In the genomic region with DNA sequence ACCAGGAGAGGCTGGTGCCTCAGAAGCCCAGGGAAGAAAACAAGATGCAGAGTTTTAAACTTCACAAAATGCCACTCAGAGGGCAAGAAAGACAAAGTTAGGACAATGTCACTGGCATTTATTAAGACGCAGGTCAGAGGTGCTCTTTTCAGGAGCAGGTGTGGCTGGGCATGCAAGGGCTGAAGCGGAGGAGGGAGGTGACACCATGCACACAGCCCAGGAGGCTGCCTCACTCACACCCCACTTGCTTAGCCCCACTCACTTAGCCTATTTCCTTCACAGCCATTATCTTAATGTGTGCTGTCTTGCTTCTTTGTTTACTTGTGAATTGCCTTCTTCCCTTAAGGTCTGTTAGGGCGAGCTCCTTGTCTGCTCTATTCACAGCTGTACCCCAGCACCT, we compare ENCODE assay signal across 15 cellular contexts. TPM values are rescaled to one million over a fixed set of nuclear protein-coding genes. Genes with fewer than 3 reads are reported as not detected.
DNase-seq lines count a peak whose midpoint lies in the region; ATAC-seq and TF ChIP-seq lines count a peak whose summit lies in the region.
"Had no signal": no experiment of that assay in that cellular context is flagged by ENCODE, and none has a peak within 500 bp of the region (broad histone marks: within the 10 kb centered on the region; RNA-seq: fewer than 3 reads in every experiment).

No MANE protein-coding gene starts in this region.

- peaks cover 52% of the 10 kb centered on the region for H3K4me1 ChIP-seq in upper lobe of right lung

- peak overlapping the region; percentile 80 for H3K27ac Mint-ChIP-seq in activated naive CD8-positive, alpha-beta T cell treated with anti-CD3 and anti-CD28 coated beads, Interleukin-2, amount 10 ng/mL, durations not matched to agents 7 days and 5 days
- no peak overlapping the region for H3K27ac Mint-ChIP-seq in activated naive CD8-positive, alpha-beta T cell treated with anti-CD3 and anti-CD28 coated beads for 36 hours
- H3K27ac Mint-ChIP-seq: activated B cell treated with CpG ODN at 0.5 μM for 24 hours had no signal

- no peaks in the 10 kb centered on the region for H3K27me3 ChIP-seq in upper lobe of right lung
- H3K27me3 ChIP-seq: tibial nerve had no signal

- H3K4me1 Mint-ChIP-seq in activated naive CD8-positive, alpha-beta T cell treated with anti-CD3 and anti-CD28 coated beads, Interleukin-2, amount 10 ng/mL, durations not matched to agents 7 days and 5 days: peaks cover 67% of the 10 kb centered on the region
- peaks cover 38% of the 10 kb centered on the region for H3K4me1 Mint-ChIP-seq in activated naive CD8-positive, alpha-beta T cell treated with anti-CD3 and anti-CD28 coated beads for 36 hours

- POLR2A ChIA-PET in activated naive CD8-positive, alpha-beta T cell treated with anti-CD3 and anti-CD28 coated beads, Interleukin-2, amount 10 ng/mL, durations not matched to agents 7 days and 5 days (lab: Charles Lee): interaction anchor here (0.7 kb wide), 1 partner anchor 10 kb away, joined by 3 read pairs; no protein-coding TSS in a partner anchor

- H3K4me3 ChIP-seq in upper lobe of right lung: no peak overlapping the region
- H3K4me3 ChIP-seq: tibial nerve had no signal

- no peaks in the 10 kb centered on the region for H3K27me3 Mint-ChIP-seq in activated naive CD8-positive, alpha-beta T cell treated with anti-CD3 and anti-CD28 coated beads, Interleukin-2, amount 10 ng/mL, durations not matched to agents 7 days and 5 days
- H3K27me3 Mint-ChIP-seq in activated naive CD8-positive, alpha-beta T cell treated with anti-CD3 and anti-CD28 coated beads for 36 hours: no peaks in the 10 kb centered on the region

- no peaks in the 10 kb centered on the region for H3K36me3 ChIP-seq in upper lobe of right lung
- H3K36me3 ChIP-seq: tibial nerve had no signal

- no peak for DNase-seq in activated naive CD8-positive, alpha-beta T cell treated with anti-CD3 and anti-CD28 coated beads, Interleukin-2, amount 10 ng/mL, durations not matched to agents 7 days and 5 days
- no peak for DNase-seq in activated naive CD8-positive, alpha-beta T cell treated with anti-CD3 and anti-CD28 coated beads for 36 hours
- DNase-seq in SW480 (ENCODE audit: low spot score): peak; percentile 31
- peak; percentile 77 for DNase-seq in islet precursor cell
- DNase-seq in upper lobe of right lung: no peak
- DNase-seq in CD1c-positive myeloid dendritic cell (ENCODE audit: extremely low spot score): no peak
- no peak for DNase-seq in Ammon's horn (ENCODE audit: low spot score)
- DNase-seq: activated B cell treated with CpG ODN at 0.5 μM for 24 hours, MM.1S, naive B cell, small intestine had no signal

- peak overlapping the region; percentile 23 for H3K4me3 Mint-ChIP-seq in activated naive CD8-positive, alpha-beta T cell treated with anti-CD3 and anti-CD28 coated beads, Interleukin-2, amount 10 ng/mL, durations not matched to agents 7 days and 5 days
- no peak overlapping the region for H3K4me3 Mint-ChIP-seq in activated naive CD8-positive, alpha-beta T cell treated with anti-CD3 and anti-CD28 coated beads for 36 hours
- H3K4me3 Mint-ChIP-seq: activated B cell treated with CpG ODN at 0.5 μM for 24 hours, naive B cell had no signal

- peaks cover 7% of the 10 kb centered on the region for H3K36me3 Mint-ChIP-seq in activated naive CD8-positive, alpha-beta T cell treated with anti-CD3 and anti-CD28 coated beads, Interleukin-2, amount 10 ng/mL, durations not matched to agents 7 days and 5 days
- peaks cover 1% of the 10 kb centered on the region for H3K36me3 Mint-ChIP-seq in activated naive CD8-positive, alpha-beta T cell treated with anti-CD3 and anti-CD28 coated beads for 36 hours

- ATAC-seq in activated naive CD8-positive, alpha-beta T cell treated with anti-CD3 and anti-CD28 coated beads, Interleukin-2, amount 10 ng/mL, durations not matched to agents 7 days and 5 days (ENCODE audit: low read depth): no peak
- ATAC-seq in upper lobe of right lung: no peak
- ATAC-seq in HG03139 (IDR thresholded peaks at IDR 0.05; ENCODE audit: unreplicated experiment): no peak
- ATAC-seq: esophagus mucosa had no signal

- H3K27ac ChIP-seq in upper lobe of right lung: peak overlapping the region; percentile 40
- H3K27ac ChIP-seq: tibial nerve had no signal

- peaks cover 1% of the 10 kb centered on the region for H3K9me3 Mint-ChIP-seq in activated naive CD8-positive, alpha-beta T cell treated with anti-CD3 and anti-CD28 coated beads, Interleukin-2, amount 10 ng/mL, durations not matched to agents 7 days and 5 days
- H3K9me3 Mint-ChIP-seq in activated naive CD8-positive, alpha-beta T cell treated with anti-CD3 and anti-CD28 coated beads for 36 hours: no peaks in the 10 kb centered on the region
- H3K9me3 Mint-ChIP-seq: activated B cell treated with CpG ODN at 0.5 μM for 24 hours, naive B cell had no signal

- TF ChIP-seq CTCF in upper lobe of right lung (IDR thresholded peaks at IDR 0.05): no peak

- intact Hi-C loops in upper lobe of right lung (cut with DNase I): no loop called here

- no peaks in the 10 kb centered on the region for H3K9me3 ChIP-seq in upper lobe of right lung
- H3K9me3 ChIP-seq: tibial nerve had no signal

RNA-seq across cellular contexts. Expression of a gene that starts 17.2 kb away (rescaled TPM):
- total RNA-seq in activated naive CD8-positive, alpha-beta T cell treated with anti-CD3 and anti-CD28 coated beads, Interleukin-2, amount 10 ng/mL, durations not matched to agents 7 days and 5 days: 10 to 100 TPM; 10.1 to 10.7 TPM
- 10 to 100 TPM; 19.4 to 21.3 TPM for total RNA-seq in activated naive CD8-positive, alpha-beta T cell treated with anti-CD3 and anti-CD28 coated beads for 36 hours
- 16.6 TPM for total RNA-seq in upper lobe of right lung
- total RNA-seq: G401 had no signal

Comparison
In these comparisons a context has a peak if more than half of its experiments do, and no peak if none do; other contexts are left out.
1. DNase-seq: peak in SW480 (single experiment) and islet precursor cell (single experiment); none in activated naive CD8-positive, alpha-beta T cell treated with anti-CD3 and anti-CD28 coated beads, Interleukin-2, amount 10 ng/mL, durations not matched to agents 7 days and 5 days (single experiment), activated naive CD8-positive, alpha-beta T cell treated with anti-CD3 and anti-CD28 coated beads for 36 hours (single experiment), upper lobe of right lung (single experiment), CD1c-positive myeloid dendritic cell (single experiment) and Ammon's horn (single experiment).